In the genomic region with DNA sequence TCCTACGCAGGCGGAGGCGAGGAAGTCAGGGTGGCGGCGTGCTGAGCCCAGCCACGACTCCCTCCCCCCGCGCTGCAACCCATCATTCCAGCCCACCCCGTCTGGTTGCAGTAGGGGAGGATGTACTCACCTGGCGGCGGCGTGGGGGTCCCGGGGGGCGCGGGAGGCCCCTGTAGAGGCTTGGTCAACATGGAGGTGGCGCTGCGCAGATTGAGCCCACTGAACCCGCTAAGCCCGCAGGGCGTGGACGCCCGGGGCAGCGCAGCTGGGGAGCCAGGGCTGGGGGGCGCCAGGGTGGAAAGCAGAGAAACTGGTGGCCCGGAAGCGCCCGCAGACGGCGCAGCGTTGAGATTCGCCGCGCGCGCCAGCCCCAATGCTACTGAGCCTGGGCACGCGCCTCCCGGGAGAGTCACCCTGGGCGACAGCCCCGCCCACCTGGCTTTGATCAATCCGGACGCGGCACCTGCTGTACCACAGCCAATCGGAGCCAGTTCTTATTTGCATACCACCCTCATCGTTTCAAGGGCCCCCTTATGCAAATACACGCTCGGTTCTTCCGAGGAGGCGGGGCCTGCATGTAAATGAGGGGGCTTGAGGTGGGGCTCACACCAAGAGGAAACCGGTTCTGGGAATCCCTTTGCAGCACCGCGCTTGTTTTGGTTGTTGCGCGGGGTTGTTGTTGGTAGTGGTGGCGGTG, we compare ENCODE assay signal across 8 cellular contexts. TPM values are rescaled to one million over a fixed set of nuclear protein-coding genes. Genes with fewer than 3 reads are reported as not detected.
DNase-seq lines count a peak whose midpoint lies in the region; ATAC-seq and TF ChIP-seq lines count a peak whose summit lies in the region.

A gene (minus strand): TSS at position 381 of the 697 bp plus-strand sequence. CDS start 190 bp downstream, at position 191.

- H3K4me1 ChIP-seq in Loucy (ENCODE audit: insufficient read depth, low read length, poor library complexity, severe bottlenecking), result peaks cover 11% of the 10 kb centered on the region

- DNase-seq in EH (ENCODE audit: low read depth) (peak; percentile 88), H7 (peak; percentile 97), RWPE1 (ENCODE audit: low spot score) (peak; percentile 90), fibroblast of peridontal ligament (ENCODE audit: extremely low read depth) (peak; percentile 25)
- DNase-seq in activated T-helper 1 cell treated with anti-CD3 and anti-CD28 coated beads, Interleukin-2, amount 50 U/mL, for 16 hours (ENCODE audit: low read depth in 1 of 2, low spot score in 1 of 2), result peak; percentile 77 to 87
- peak; percentile 95 for DNase-seq in natural killer cell treated with Interleukin-12 subunit alpha and Interleukin-12 subunit beta and Interleukin-15 and Interleukin-18, amount 100 ng/mL, for 72 hours (ENCODE audit: low spot score)
- peak; percentile 89 for DNase-seq in stimulated activated naive CD8-positive, alpha-beta T cell treated with anti-CD3 and anti-CD28 coated beads, Interleukin-15, Interleukin-2, amounts not matched to agents 100 U/mL and 50 U/mL, for 24 hours

- H3K9me3 Mint-ChIP-seq in natural killer cell treated with Interleukin-12 subunit alpha and Interleukin-12 subunit beta and Interleukin-15 and Interleukin-18, amount 100 ng/mL, for 72 hours, result no peaks in the 10 kb centered on the region

- TF ChIP-seq CTCF in Loucy (conservative IDR thresholded peaks at IDR 0.05; ENCODE audit: low read length) (no peak), RWPE1 (conservative IDR thresholded peaks at IDR 0.05; ENCODE audit: low read depth) (no peak)

- peak; percentile 89 to 91 for ATAC-seq in natural killer cell treated with Interleukin-12 subunit alpha and Interleukin-12 subunit beta and Interleukin-15 and Interleukin-18, amount 100 ng/mL, for 72 hours
- ATAC-seq in stimulated activated naive CD8-positive, alpha-beta T cell treated with anti-CD3 and anti-CD28 coated beads, Interleukin-15, Interleukin-2, amounts not matched to agents 100 U/mL and 50 U/mL, for 24 hours, result peak; percentile 80

- H4K20me1 ChIP-seq in Loucy (ENCODE audit: insufficient read depth, low read length, poor library complexity, severe bottlenecking), result peaks cover 5% of the 10 kb centered on the region

- H3K4me3 ChIP-seq in H7 (ENCODE audit: insufficient read depth, low read depth, low read length), result peak within 1 kb of the TSS; percentile 87
- peak within 1 kb of the TSS; percentile 83 for H3K4me3 ChIP-seq in Loucy (ENCODE audit: low read length, poor library complexity, severe bottlenecking)

- peak within 1 kb of the TSS; percentile 90 for H3K9ac ChIP-seq in Loucy (ENCODE audit: low read depth, low read length, poor library complexity, severe bottlenecking)

- H2AFZ ChIP-seq in Loucy (ENCODE audit: low read length), result no peak within 1 kb of the TSS

- POLR2A ChIA-PET in RWPE1 (lab: Yijun Ruan, JAX; ENCODE audit: low non-redundant PET), result no interaction called here

- H3K9me3 ChIP-seq in Loucy (ENCODE audit: insufficient read depth, low read depth, low read length), result no peaks in the 10 kb centered on the region

- H3K4me2 ChIP-seq in Loucy (ENCODE audit: low read depth, low read length, poor library complexity, severe bottlenecking), result peak within 1 kb of the TSS; percentile 95

- H3K27me3 ChIP-seq in H7 (ENCODE audit: control insufficient read depth, insufficient read depth, low read length) (no peaks in the 10 kb centered on the region), Loucy (ENCODE audit: insufficient read depth, low read length, poor library complexity, severe bottlenecking) (no peaks in the 10 kb centered on the region)

- peak within 1 kb of the TSS; percentile 85 for H3K27ac ChIP-seq in RWPE1

- H3K36me3 Mint-ChIP-seq in natural killer cell treated with Interleukin-12 subunit alpha and Interleukin-12 subunit beta and Interleukin-15 and Interleukin-18, amount 100 ng/mL, for 72 hours, result peaks cover 22% of the 10 kb centered on the region

- peaks cover 11% of the 10 kb centered on the region; the same call in 1 of the 2 replicates for H3K79me2 ChIP-seq in Loucy (ENCODE audit: insufficient read depth, low read length)

- H3K4me1 Mint-ChIP-seq in natural killer cell treated with Interleukin-12 subunit alpha and Interleukin-12 subunit beta and Interleukin-15 and Interleukin-18, amount 100 ng/mL, for 72 hours (ENCODE audit: low read depth in 2 of 2), result peaks cover 30 to 59% of the 10 kb centered on the region in 2 donors

- H3F3A ChIP-seq in Loucy (ENCODE audit: low read depth), result no peaks in the 10 kb centered on the region

- H3K27me3 Mint-ChIP-seq in natural killer cell treated with Interleukin-12 subunit alpha and Interleukin-12 subunit beta and Interleukin-15 and Interleukin-18, amount 100 ng/mL, for 72 hours, result no peaks in the 10 kb centered on the region

- CTCF ChIA-PET in RWPE1 (lab: Yijun Ruan, JAX), result no interaction called here

- H3K4me3 Mint-ChIP-seq in natural killer cell treated with Interleukin-12 subunit alpha and Interleukin-12 subunit beta and Interleukin-15 and Interleukin-18, amount 100 ng/mL, for 72 hours, result peak within 1 kb of the TSS; percentile 100

- H3K27ac Mint-ChIP-seq in natural killer cell treated with Interleukin-12 subunit alpha and Interleukin-12 subunit beta and Interleukin-15 and Interleukin-18, amount 100 ng/mL, for 72 hours, result peak within 1 kb of the TSS; percentile 86 to 93

- H3K36me3 ChIP-seq in H7 (replicated peaks; ENCODE audit: control insufficient read depth, insufficient read depth, low read length) (peaks cover 33% of the 10 kb centered on the region), Loucy (ENCODE audit: insufficient read depth, low read length) (peaks cover 14% of the 10 kb centered on the region; the same call in 1 of the 2 replicates)

- H3K9me2 ChIP-seq in Loucy (replicated peaks; ENCODE audit: low read depth, low read length), result no peaks in the 10 kb centered on the region

RNA-seq across cellular contexts. Expression of the gene that starts here (rescaled TPM):
- total RNA-seq in H7 (2014; rRNA removed; shearing (Covaris generic)), result 161 and 207 TPM in 2 replicates
- 100 to 1,000 TPM; 291 to 478 TPM for total RNA-seq in natural killer cell treated with Interleukin-12 subunit alpha and Interleukin-12 subunit beta and Interleukin-15 and Interleukin-18, amount 100 ng/mL, for 72 hours

Comparison
In these comparisons a context has a peak if more than half of its experiments do, and no peak if none do; other contexts are left out.
1. Peak in every context shown above with its lines: DNase-seq, ATAC-seq, H3K4me3 ChIP-seq and H3K27ac ChIP-seq.
2. DNase-seq: peak in every context shown above with its lines; median percentile 97 in H7; 95 in natural killer cell treated with Interleukin-12 subunit alpha and Interleukin-12 subunit beta and Interleukin-15 and Interleukin-18, amount 100 ng/mL, for 72 hours; 90 in RWPE1; 89 in stimulated activated naive CD8-positive, alpha-beta T cell treated with anti-CD3 and anti-CD28 coated beads, Interleukin-15, Interleukin-2, amounts not matched to agents 100 U/mL and 50 U/mL, for 24 hours; 88 in EH; 82 in activated T-helper 1 cell treated with anti-CD3 and anti-CD28 coated beads, Interleukin-2, amount 50 U/mL, for 16 hours; 25 in fibroblast of peridontal ligament.